Comparison of ENCODE assay signal across 2 cellular contexts in the genomic region with DNA sequence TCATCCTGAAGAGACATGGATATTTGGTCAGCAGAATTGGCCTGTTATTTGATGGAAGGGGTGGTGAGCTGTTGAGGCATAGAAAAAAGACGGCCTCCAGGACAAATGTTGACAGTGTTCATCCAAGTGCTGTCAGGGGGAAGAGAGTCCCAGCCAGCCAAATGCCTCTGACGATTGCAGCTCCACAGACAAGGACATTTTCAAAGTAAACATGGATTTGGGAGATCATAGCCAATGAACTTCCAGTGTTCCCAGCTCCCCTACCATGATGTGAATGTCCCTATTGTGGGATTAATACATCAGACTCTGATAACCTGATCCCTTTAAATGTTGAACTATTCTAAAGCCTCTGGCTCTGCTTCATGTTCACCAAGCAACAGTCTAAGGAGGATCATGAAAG.
TF ChIP-seq lines count a peak whose summit lies in the region.

No MANE protein-coding gene starts in this region.

TF ChIP-seq in liver, 16 proteins besides CTCF, POLR2A, EP300 and RAD21:
- TF ChIP-seq NR2F2 (IDR thresholded peaks at IDR 0.05) (peak; percentile 27), FOXA2 (IDR thresholded peaks at IDR 0.05) (peak; percentile 83), SP1 (IDR thresholded peaks at IDR 0.05) (peak; percentile 52), TAF1 (conservative IDR thresholded peaks at IDR 0.05) (no peak), EGR1 (IDR thresholded peaks at IDR 0.05; ENCODE audit: low read depth in 2 of 2) (no peak), YY1 (IDR thresholded peaks at IDR 0.05) (peak; percentile 56), GABPA (IDR thresholded peaks at IDR 0.05 in 1 of 2, conservative IDR thresholded peaks at IDR 0.05 in 1 of 2) (no peak), RXRA (IDR thresholded peaks at IDR 0.05) (peak in 1 of 2 donors; percentile 51), HNF4A (conservative IDR thresholded peaks at IDR 0.05) (peak; percentile 8 to 18), FOXA1 (IDR thresholded peaks at IDR 0.05) (no peak), JUND (IDR thresholded peaks at IDR 0.05) (peak in 1 of 2 donors; percentile 12), HNF4G (IDR thresholded peaks at IDR 0.05) (no peak)
- TF ChIP-seq, protein P1, sequence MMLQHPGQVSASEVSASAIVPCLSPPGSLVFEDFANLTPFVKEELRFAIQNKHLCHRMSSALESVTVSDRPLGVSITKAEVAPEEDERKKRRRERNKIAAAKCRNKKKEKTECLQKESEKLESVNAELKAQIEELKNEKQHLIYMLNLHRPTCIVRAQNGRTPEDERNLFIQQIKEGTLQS (IDR thresholded peaks at IDR 0.05), result peak; percentile 14
- TF ChIP-seq, protein P2, sequence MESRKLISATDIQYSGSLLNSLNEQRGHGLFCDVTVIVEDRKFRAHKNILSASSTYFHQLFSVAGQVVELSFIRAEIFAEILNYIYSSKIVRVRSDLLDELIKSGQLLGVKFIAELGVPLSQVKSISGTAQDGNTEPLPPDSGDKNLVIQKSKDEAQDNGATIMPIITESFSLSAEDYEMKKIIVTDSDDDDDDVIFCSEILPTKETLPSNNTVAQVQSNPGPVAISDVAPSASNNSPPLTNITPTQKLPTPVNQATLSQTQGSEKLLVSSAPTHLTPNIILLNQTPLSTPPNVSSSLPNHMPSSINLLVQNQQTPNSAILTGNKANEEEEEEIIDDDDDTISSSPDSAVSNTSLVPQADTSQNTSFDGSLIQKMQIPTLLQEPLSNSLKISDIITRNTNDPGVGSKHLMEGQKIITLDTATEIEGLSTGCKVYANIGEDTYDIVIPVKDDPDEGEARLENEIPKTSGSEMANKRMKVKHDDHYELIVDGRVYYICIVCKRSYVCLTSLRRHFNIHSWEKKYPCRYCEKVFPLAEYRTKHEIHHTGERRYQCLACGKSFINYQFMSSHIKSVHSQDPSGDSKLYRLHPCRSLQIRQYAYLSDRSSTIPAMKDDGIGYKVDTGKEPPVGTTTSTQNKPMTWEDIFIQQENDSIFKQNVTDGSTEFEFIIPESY (IDR thresholded peaks at IDR 0.05), result no peak
- TF ChIP-seq, protein P3, sequence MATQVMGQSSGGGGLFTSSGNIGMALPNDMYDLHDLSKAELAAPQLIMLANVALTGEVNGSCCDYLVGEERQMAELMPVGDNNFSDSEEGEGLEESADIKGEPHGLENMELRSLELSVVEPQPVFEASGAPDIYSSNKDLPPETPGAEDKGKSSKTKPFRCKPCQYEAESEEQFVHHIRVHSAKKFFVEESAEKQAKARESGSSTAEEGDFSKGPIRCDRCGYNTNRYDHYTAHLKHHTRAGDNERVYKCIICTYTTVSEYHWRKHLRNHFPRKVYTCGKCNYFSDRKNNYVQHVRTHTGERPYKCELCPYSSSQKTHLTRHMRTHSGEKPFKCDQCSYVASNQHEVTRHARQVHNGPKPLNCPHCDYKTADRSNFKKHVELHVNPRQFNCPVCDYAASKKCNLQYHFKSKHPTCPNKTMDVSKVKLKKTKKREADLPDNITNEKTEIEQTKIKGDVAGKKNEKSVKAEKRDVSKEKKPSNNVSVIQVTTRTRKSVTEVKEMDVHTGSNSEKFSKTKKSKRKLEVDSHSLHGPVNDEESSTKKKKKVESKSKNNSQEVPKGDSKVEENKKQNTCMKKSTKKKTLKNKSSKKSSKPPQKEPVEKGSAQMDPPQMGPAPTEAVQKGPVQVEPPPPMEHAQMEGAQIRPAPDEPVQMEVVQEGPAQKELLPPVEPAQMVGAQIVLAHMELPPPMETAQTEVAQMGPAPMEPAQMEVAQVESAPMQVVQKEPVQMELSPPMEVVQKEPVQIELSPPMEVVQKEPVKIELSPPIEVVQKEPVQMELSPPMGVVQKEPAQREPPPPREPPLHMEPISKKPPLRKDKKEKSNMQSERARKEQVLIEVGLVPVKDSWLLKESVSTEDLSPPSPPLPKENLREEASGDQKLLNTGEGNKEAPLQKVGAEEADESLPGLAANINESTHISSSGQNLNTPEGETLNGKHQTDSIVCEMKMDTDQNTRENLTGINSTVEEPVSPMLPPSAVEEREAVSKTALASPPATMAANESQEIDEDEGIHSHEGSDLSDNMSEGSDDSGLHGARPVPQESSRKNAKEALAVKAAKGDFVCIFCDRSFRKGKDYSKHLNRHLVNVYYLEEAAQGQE (IDR thresholded peaks at IDR 0.05), result no peak
- TF ChIP-seq, protein P4, sequence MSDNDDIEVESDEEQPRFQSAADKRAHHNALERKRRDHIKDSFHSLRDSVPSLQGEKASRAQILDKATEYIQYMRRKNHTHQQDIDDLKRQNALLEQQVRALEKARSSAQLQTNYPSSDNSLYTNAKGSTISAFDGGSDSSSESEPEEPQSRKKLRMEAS (IDR thresholded peaks at IDR 0.05), result peak; percentile 28

TF ChIP-seq in HepG2, 621 proteins besides CTCF, POLR2A, EP300 and RAD21:
- no peak for TF ChIP-seq SMARCE1 (IDR thresholded peaks at IDR 0.05; ENCODE audit: borderline replicate concordance)
- no peak for TF ChIP-seq FOXO1 (CRISPR knock-in tag; IDR thresholded peaks at IDR 0.05)
- TF ChIP-seq ASH2L (IDR thresholded peaks at IDR 0.05; ENCODE audit: insufficient read length, low read depth, low read length), result no peak
- TF ChIP-seq SMARCC2 (IDR thresholded peaks at IDR 0.05), result no peak
- TF ChIP-seq TSC22D2 (CRISPR knock-in tag; IDR thresholded peaks at IDR 0.05; ENCODE audit: borderline replicate concordance), result no peak
- TF ChIP-seq ZNF788 (CRISPR knock-in tag; IDR thresholded peaks at IDR 0.05; ENCODE audit: borderline replicate concordance), result no peak
- TF ChIP-seq YY1 (IDR thresholded peaks at IDR 0.05; ENCODE audit: insufficient read depth, insufficient replicate concordance, low read depth, low read length), result no peak
- TF ChIP-seq, protein P5, sequence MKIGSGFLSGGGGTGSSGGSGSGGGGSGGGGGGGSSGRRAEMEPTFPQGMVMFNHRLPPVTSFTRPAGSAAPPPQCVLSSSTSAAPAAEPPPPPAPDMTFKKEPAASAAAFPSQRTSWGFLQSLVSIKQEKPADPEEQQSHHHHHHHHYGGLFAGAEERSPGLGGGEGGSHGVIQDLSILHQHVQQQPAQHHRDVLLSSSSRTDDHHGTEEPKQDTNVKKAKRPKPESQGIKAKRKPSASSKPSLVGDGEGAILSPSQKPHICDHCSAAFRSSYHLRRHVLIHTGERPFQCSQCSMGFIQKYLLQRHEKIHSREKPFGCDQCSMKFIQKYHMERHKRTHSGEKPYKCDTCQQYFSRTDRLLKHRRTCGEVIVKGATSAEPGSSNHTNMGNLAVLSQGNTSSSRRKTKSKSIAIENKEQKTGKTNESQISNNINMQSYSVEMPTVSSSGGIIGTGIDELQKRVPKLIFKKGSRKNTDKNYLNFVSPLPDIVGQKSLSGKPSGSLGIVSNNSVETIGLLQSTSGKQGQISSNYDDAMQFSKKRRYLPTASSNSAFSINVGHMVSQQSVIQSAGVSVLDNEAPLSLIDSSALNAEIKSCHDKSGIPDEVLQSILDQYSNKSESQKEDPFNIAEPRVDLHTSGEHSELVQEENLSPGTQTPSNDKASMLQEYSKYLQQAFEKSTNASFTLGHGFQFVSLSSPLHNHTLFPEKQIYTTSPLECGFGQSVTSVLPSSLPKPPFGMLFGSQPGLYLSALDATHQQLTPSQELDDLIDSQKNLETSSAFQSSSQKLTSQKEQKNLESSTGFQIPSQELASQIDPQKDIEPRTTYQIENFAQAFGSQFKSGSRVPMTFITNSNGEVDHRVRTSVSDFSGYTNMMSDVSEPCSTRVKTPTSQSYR (CRISPR knock-in tag; IDR thresholded peaks at IDR 0.05; ENCODE audit: borderline replicate concordance), result no peak
- TF ChIP-seq TARDBP (CRISPR knock-in tag; IDR thresholded peaks at IDR 0.05), result no peak
- no peak for TF ChIP-seq ZNF441 (CRISPR knock-in tag; IDR thresholded peaks at IDR 0.05; ENCODE audit: borderline replicate concordance)
TF ChIP-seq in HepG2: peak in this region for 0.
